ENCODE assay signal across 13 cellular contexts in genomic region chr5:95262933-95263660, GRCh38. TPM values are rescaled to one million over a fixed set of nuclear protein-coding genes. Genes with fewer than 3 reads are reported as not detected.
DNase-seq lines count a peak whose midpoint lies in the region; ATAC-seq and TF ChIP-seq lines count a peak whose summit lies in the region.
"Had no signal": no experiment of that assay in that cellular context is flagged by ENCODE, and none has a peak within 500 bp of the region (broad histone marks: within the 10 kb centered on the region; RNA-seq: fewer than 3 reads in every experiment).

No MANE protein-coding gene starts in this region.

- no peaks in the 10 kb centered on the region for H3K27me3 Mint-ChIP-seq in type B pancreatic cell

- TF ChIP-seq CTCF in left ventricle myocardium inferior (IDR thresholded peaks at IDR 0.05; ENCODE audit: borderline replicate concordance): no peak
- no peak for TF ChIP-seq CTCF in hepatocyte (IDR thresholded peaks at IDR 0.05; ENCODE audit: poor library complexity)
- TF ChIP-seq CTCF in type B pancreatic cell (conservative IDR thresholded peaks at IDR 0.05): no peak

- no peaks in the 10 kb centered on the region for H3K9me2 ChIP-seq in hepatocyte (replicated peaks; ENCODE audit: insufficient read depth)

- peak; percentile 36 for ATAC-seq in Right ventricle myocardium superior (ENCODE audit: poor library complexity)
- ATAC-seq in HG02623 (IDR thresholded peaks at IDR 0.05; ENCODE audit: unreplicated experiment): no peak

- H3K9me3 ChIP-seq in left ventricle myocardium inferior (replicated peaks): no peaks in the 10 kb centered on the region
- H3K9me3 ChIP-seq in hepatocyte (ENCODE audit: low read depth): no peaks in the 10 kb centered on the region

- H3K4me1 ChIP-seq in left ventricle myocardium inferior: no peaks in the 10 kb centered on the region
- H3K4me1 ChIP-seq in hepatocyte (ENCODE audit: insufficient read depth): peaks cover 14% of the 10 kb centered on the region

- H3K9me3 Mint-ChIP-seq in type B pancreatic cell: no peaks in the 10 kb centered on the region

- intact Hi-C loops in Right ventricle myocardium superior (cut with DNase I) (no loop called here), left ventricle myocardium inferior (cut with micrococcal nuclease) (no loop called here)

- H3K4me3 Mint-ChIP-seq in type B pancreatic cell: no peak overlapping the region

- peak overlapping the region; percentile 45 for H3K4me2 ChIP-seq in hepatocyte
- H3K4me2 ChIP-seq: KMS-11 had no signal

- no peaks in the 10 kb centered on the region for H3K36me3 ChIP-seq in left ventricle myocardium inferior
- H3K36me3 ChIP-seq in hepatocyte (replicated peaks; ENCODE audit: insufficient read depth, low read depth): no peaks in the 10 kb centered on the region

- H3K4me1 Mint-ChIP-seq in type B pancreatic cell (ENCODE audit: unreplicated experiment): no peaks in the 10 kb centered on the region

- 71% methylated on average over 3 of the region's 3 CpGs for WGBS in hepatocyte (ENCODE audit: low lambda C conversion rate, missing lambda C conversion rate)

- peak overlapping the region; percentile 44 for H3K27ac Mint-ChIP-seq in type B pancreatic cell

- DNase-seq in Right ventricle myocardium superior: no peak
- no peak for DNase-seq in left ventricle myocardium inferior
- peak; percentile 16 for DNase-seq in SW480 (ENCODE audit: low spot score)
- DNase-seq in hepatocyte (ENCODE audit: low spot score): peak; percentile 62
- no peak for DNase-seq in type B pancreatic cell (ENCODE audit: extremely low spot score, unreplicated experiment)
- no peak for DNase-seq in NCI-H524 treated with DMSO at 0.1 percent for 48 hours (lab: John Stamatoyannopoulos, UW)
- DNase-seq in OCI-M2 (lab: John Stamatoyannopoulos, UW; ENCODE audit: unreplicated experiment): no peak
- DNase-seq: DND-41, NCI-H1105, NCI-H187, NCI-H82 had no signal

- H4K20me1 ChIP-seq in hepatocyte (ENCODE audit: insufficient read depth, poor library complexity, severe bottlenecking): no peaks in the 10 kb centered on the region

- H2AFZ ChIP-seq in hepatocyte: peak overlapping the region; percentile 22

- H3K27ac ChIP-seq in left ventricle myocardium inferior (replicated peaks) (no peak overlapping the region), hepatocyte (peak overlapping the region; percentile 35)
- H3K27ac ChIP-seq: KMS-11 had no signal

- H3K36me3 Mint-ChIP-seq in type B pancreatic cell: no peaks in the 10 kb centered on the region

- H3K4me3 ChIP-seq in left ventricle myocardium inferior: no peak overlapping the region
- no peak overlapping the region for H3K4me3 ChIP-seq in hepatocyte

- peaks cover 7% of the 10 kb centered on the region for H3K27me3 ChIP-seq in left ventricle myocardium inferior (ENCODE audit: low read depth)
- H3K27me3 ChIP-seq in hepatocyte: no peaks in the 10 kb centered on the region

- H3K79me2 ChIP-seq in hepatocyte: no peaks in the 10 kb centered on the region

RNA-seq across cellular contexts. Expression of gene MCTP1, which starts 21.8 kb away (rescaled TPM):
- 7.1 TPM for total RNA-seq in Right ventricle myocardium superior
- 7.8 TPM for total RNA-seq in left ventricle myocardium inferior
- total RNA-seq in hepatocyte: 5.7 and 8.7 TPM in 2 replicates
- 1.1 and 1.3 TPM in 2 replicates for polyA plus RNA-seq in hepatocyte
- total RNA-seq in type B pancreatic cell (ENCODE audit: low replicate concordance): 4.6 and 14.8 TPM in 2 replicates

Comparison
In these comparisons a context has a peak if more than half of its experiments do, and no peak if none do; other contexts are left out.
1. DNase-seq: peak in SW480 (single experiment) and hepatocyte (single experiment); none in Right ventricle myocardium superior (single experiment), left ventricle myocardium inferior (single experiment), type B pancreatic cell (single experiment), NCI-H524 treated with DMSO at 0.1 percent for 48 hours (single experiment) and OCI-M2 (single experiment).